ENCODE assay signal across 8 cellular contexts in the genomic region with DNA sequence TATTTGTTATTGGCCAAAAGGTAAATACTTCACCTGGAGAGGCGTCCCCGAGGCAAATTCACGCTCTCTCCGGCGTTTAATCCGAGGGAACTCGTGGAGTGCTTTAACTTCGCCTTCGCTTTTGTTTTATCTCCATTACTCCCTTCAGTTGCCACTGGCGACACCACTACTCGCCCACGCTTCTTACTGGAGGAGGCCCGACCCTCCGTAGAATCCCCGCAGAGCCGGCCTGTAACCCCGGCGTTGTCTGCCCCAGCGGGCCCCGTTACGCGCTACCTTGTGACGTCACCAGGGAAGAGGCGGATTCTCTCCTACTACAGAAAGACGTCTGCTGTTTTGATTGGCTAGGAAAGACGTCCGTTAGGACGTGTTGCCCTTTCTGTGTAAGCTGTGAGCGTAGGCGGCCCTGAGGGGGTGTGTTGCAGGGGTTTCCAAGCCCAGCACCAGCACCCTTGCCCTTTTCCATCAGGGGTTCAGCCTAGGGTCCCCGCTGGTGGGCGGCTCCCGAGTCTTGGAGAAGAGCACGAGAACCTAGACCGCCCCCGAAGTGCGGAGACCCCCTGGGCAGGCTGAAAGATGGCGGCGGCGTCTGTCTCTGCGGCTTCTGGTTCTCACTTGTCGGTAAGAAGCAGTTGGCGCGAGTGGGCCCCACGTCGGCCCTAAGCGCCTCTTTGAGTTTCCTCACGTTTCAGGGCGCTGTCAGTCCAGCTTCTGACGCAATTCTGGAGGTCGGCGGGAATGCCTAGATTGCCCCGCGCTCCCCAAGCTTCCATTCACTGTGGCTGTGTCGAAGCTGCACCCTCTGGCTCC.
DNase-seq lines count a peak whose midpoint lies in the region; ATAC-seq lines count a peak whose summit lies in the region.

A gene (plus strand): TSS at position 376 of the 810 bp plus-strand sequence. CDS start 201 bp downstream, at position 577.

- peaks cover 27% of the 10 kb centered on the region for H3K4me1 ChIP-seq in BLaER1

- peak; percentile 96 for DNase-seq in NCI-H748 (lab: John Stamatoyannopoulos, UW; ENCODE audit: unreplicated experiment)
- peak; percentile 91 for DNase-seq in activated CD4-positive, alpha-beta T cell treated with anti-CD3 and anti-CD28 coated beads, Interleukin-2, amount 50 U/mL, for 1 hour
- DNase-seq in dedifferentiated amniotic fluid mesenchymal stem cell (ENCODE audit: extremely low spot score), result peak; percentile 99
- DNase-seq in left kidney (ENCODE audit: low read depth, low spot score), result peak; percentile 99
- peak; percentile 94 to 95 for DNase-seq in stimulated activated CD4-positive, alpha-beta T cell treated with anti-CD3 and anti-CD28 coated beads, Interleukin-2, amount 100 ng/mL, for 24 hours

- H4K20me1 ChIP-seq in BLaER1, result peaks cover 43% of the 10 kb centered on the region

- H3K4me3 ChIP-seq in BLaER1, result peak within 1 kb of the TSS; percentile 96

- peak within 1 kb of the TSS; percentile 93 for H3K27ac ChIP-seq in BLaER1

- no peaks in the 10 kb centered on the region for H3K9me3 ChIP-seq in BLaER1

- ATAC-seq in GM19351 (IDR thresholded peaks at IDR 0.05; ENCODE audit: unreplicated experiment) (peak; percentile 61), HG03521 (IDR thresholded peaks at IDR 0.05; ENCODE audit: unreplicated experiment) (peak; percentile 58)

- H3K9ac ChIP-seq in BLaER1, result peak within 1 kb of the TSS; percentile 94

- H3K27me3 ChIP-seq in BLaER1, result no peaks in the 10 kb centered on the region

- peaks cover 22% of the 10 kb centered on the region for H3K36me3 ChIP-seq in BLaER1

- H3K4me2 ChIP-seq in BLaER1, result peak within 1 kb of the TSS; percentile 83

Comparison
In these comparisons a context has a peak if more than half of its experiments do, and no peak if none do; other contexts are left out.
1. Peak in every context shown above with its lines: DNase-seq, ATAC-seq, H3K4me3 ChIP-seq and H3K27ac ChIP-seq.